ENCODE assay signal across 7 cellular contexts in the genomic region with DNA sequence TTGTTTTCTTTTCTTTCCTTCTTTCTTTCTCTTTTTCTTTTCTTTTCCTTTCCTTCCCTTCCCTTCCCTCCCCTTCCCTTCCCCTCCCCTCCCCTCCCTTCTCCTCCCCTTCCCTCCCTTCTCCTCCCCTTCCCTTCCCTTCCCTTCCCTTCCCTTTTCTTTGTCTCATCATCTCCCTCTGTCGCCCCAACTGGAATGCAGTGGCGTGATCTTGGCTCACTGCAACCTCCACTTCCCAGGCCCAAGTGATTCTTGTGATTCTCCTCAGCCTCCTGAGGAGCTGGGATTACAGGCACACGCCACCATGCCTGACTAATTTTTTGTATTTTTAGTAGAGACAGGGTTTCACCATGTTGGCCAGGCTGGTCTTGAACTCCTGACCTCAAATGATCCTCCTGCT. TPM values are rescaled to one million over a fixed set of nuclear protein-coding genes. Genes with fewer than 3 reads are reported as not detected.
DNase-seq lines count a peak whose midpoint lies in the region; ATAC-seq and TF ChIP-seq lines count a peak whose summit lies in the region.
"Not testable (repeated sequence)": the region's sequence is repeated elsewhere in the genome, so short reads cannot be mapped to it uniquely, and the experiment has no call there.

No MANE protein-coding gene starts in this region.

- peak; percentile 33 for DNase-seq in EH (ENCODE audit: low read depth)
- DNase-seq in PC-3; memory B cell (ENCODE audit: low spot score in 2 of 2); sigmoid colon; suprapubic skin (ENCODE audit: low spot score in 2 of 2): not testable (repeated sequence)

- H3K9me3 Mint-ChIP-seq in dendritic cell treated with granulocyte-macrophage colony-stimulating factor and Interleukin-4, amounts not matched to agents 40 ng/mL and 50 ng/mL, for 4 days; memory B cell: not testable (repeated sequence)

- peaks cover 39% of the 10 kb centered on the region for H3F3A ChIP-seq in PC-3 (ENCODE audit: low read length, unreplicated experiment)

- not testable (repeated sequence) for H3K9me3 ChIP-seq in PC-3 (ENCODE audit: low read length); sigmoid colon; suprapubic skin

- peak overlapping the region; percentile 82 for H3K27ac ChIP-seq in PC-3 (ENCODE audit: low read length)
- H3K27ac ChIP-seq in VCaP = peak overlapping the region; percentile 81
- peak overlapping the region in 3 of 4 donors; percentile 84 to 91 (median 86) for H3K27ac ChIP-seq in sigmoid colon
- peak overlapping the region; percentile 92 for H3K27ac ChIP-seq in suprapubic skin

- H3K9me2 ChIP-seq in PC-3 (replicated peaks; ENCODE audit: low read length) = not testable (repeated sequence)

- not testable (repeated sequence) for ATAC-seq in PC-3; memory B cell (ENCODE audit: low read depth)

- H3K4me3 ChIP-seq in PC-3 (ENCODE audit: low read length); sigmoid colon; suprapubic skin: not testable (repeated sequence)

- CTCF ChIA-PET in PC-3 (lab: Charles Lee) = interaction anchor here (0.6 to 4.4 kb wide), 7 partner anchors 10 to 61 kb away, joined by 3 to 317 read pairs (median 17); no protein-coding TSS in a partner anchor

- peak overlapping the region; percentile 96 for H3K27ac Mint-ChIP-seq in dendritic cell treated with granulocyte-macrophage colony-stimulating factor and Interleukin-4, amounts not matched to agents 40 ng/mL and 50 ng/mL, for 4 days
- peak overlapping the region; percentile 79 for H3K27ac Mint-ChIP-seq in memory B cell

- TF ChIP-seq POLR2A in sigmoid colon (IDR thresholded peaks at IDR 0.05); suprapubic skin (IDR thresholded peaks at IDR 0.05): not testable (repeated sequence)

- not testable (repeated sequence) for TF ChIP-seq CTCF in PC-3 (conservative IDR thresholded peaks at IDR 0.05; ENCODE audit: low read depth, low read length); VCaP (conservative IDR thresholded peaks at IDR 0.05); sigmoid colon (IDR thresholded peaks at IDR 0.05); suprapubic skin (IDR thresholded peaks at IDR 0.05)

- 91 to 93% methylated on average over 3 of the region's 3 CpGs for WGBS in sigmoid colon, 2 donors
- WGBS in suprapubic skin = 51% methylated on average over 3 of the region's 3 CpGs

- POLR2A ChIA-PET in PC-3 (lab: Charles Lee; ENCODE audit: unreplicated experiment) = interaction anchor here (0.6 to 4.2 kb wide), 8 partner anchors 10 to 245 kb away, joined by 3 to 182 read pairs (median 6); partner anchors contain the start of genes CHCHD1 and PLAU

- H3K36me3 ChIP-seq in PC-3 (ENCODE audit: low read depth, low read length); sigmoid colon; suprapubic skin: not testable (repeated sequence)

- peak overlapping the region; percentile 77; the same call in 1 of the 2 replicates for H3K9ac ChIP-seq in PC-3 (ENCODE audit: low read length)

- peak overlapping the region; percentile 32 for H3K4me3 Mint-ChIP-seq in dendritic cell treated with granulocyte-macrophage colony-stimulating factor and Interleukin-4, amounts not matched to agents 40 ng/mL and 50 ng/mL, for 4 days
- peak overlapping the region; percentile 51 for H3K4me3 Mint-ChIP-seq in memory B cell

- BruUV-seq in PC-3 (replicated peaks; lab: Mats Ljungman, UMichigan) = not testable (repeated sequence)

- intact Hi-C loops in PC-3 (cut with micrococcal nuclease) (loop anchor here (5.0 kb wide), 1 partner anchor 343 kb away; no protein-coding TSS in a partner anchor), sigmoid colon (cut with DNase I) (loop anchor here (5.0 kb wide), 2 partner anchors 108 to 348 kb away; partner anchors contain the start of gene VCL)
- intact Hi-C loops in dendritic cell treated with granulocyte-macrophage colony-stimulating factor and Interleukin-4, amounts not matched to agents 40 ng/mL and 50 ng/mL, for 4 days (cut with micrococcal nuclease) = loop anchor here (1.0 kb wide), 2 partner anchors 10 to 17 kb away; no protein-coding TSS in a partner anchor

- not testable (repeated sequence) for H3K27me3 ChIP-seq in PC-3 (ENCODE audit: low read length); sigmoid colon; suprapubic skin

- H3K4me1 Mint-ChIP-seq in dendritic cell treated with granulocyte-macrophage colony-stimulating factor and Interleukin-4, amounts not matched to agents 40 ng/mL and 50 ng/mL, for 4 days (ENCODE audit: low read depth) = peaks cover 75% of the 10 kb centered on the region
- H3K4me1 Mint-ChIP-seq in memory B cell = peaks cover 18% of the 10 kb centered on the region

- not testable (repeated sequence) for H4K20me1 ChIP-seq in PC-3 (ENCODE audit: low read length)

- not testable (repeated sequence) for TF ChIP-seq EP300 in sigmoid colon (IDR thresholded peaks at IDR 0.05); suprapubic skin (IDR thresholded peaks at IDR 0.05)

- H3K4me2 ChIP-seq in PC-3 (ENCODE audit: low read length) = peak overlapping the region; percentile 76; the same call in 1 of the 2 replicates

- not testable (repeated sequence) for H3K27me3 Mint-ChIP-seq in dendritic cell treated with granulocyte-macrophage colony-stimulating factor and Interleukin-4, amounts not matched to agents 40 ng/mL and 50 ng/mL, for 4 days; memory B cell

- H3K36me3 Mint-ChIP-seq in dendritic cell treated with granulocyte-macrophage colony-stimulating factor and Interleukin-4, amounts not matched to agents 40 ng/mL and 50 ng/mL, for 4 days (ENCODE audit: low read depth); memory B cell: not testable (repeated sequence)

- H3K79me2 ChIP-seq in PC-3 (ENCODE audit: low read length) = not testable (repeated sequence)

- H3K4me1 ChIP-seq in PC-3 (ENCODE audit: insufficient read depth, low read length) = peaks cover 78% of the 10 kb centered on the region
- peaks cover 0 to 34% (median 32%) of the 10 kb centered on the region in 4 donors for H3K4me1 ChIP-seq in sigmoid colon
- peaks cover 68% of the 10 kb centered on the region for H3K4me1 ChIP-seq in suprapubic skin

- H2AFZ ChIP-seq in PC-3 (ENCODE audit: low read length) = not testable (repeated sequence)

RNA-seq across cellular contexts. Expression of gene CAMK2G, which starts 15.1 kb away (rescaled TPM):
- total RNA-seq in PC-3 (2014; rRNA removed) (170 and 179 TPM in 2 replicates), sigmoid colon (100 to 1,000 TPM; 153 to 221 (median 209) TPM), suprapubic skin (10 to 100 TPM; 16.9 to 35.2 (median 20.6) TPM)
- polyA plus RNA-seq in sigmoid colon = 10 to 100 TPM; 14.4 to 34.8 (median 17.6) TPM

RNA-seq across cellular contexts. Expression of gene PLAU, which starts 21.5 kb away (rescaled TPM):
- total RNA-seq in PC-3 (2014; rRNA removed) (1,570 and 1,582 TPM in 2 replicates), sigmoid colon (1 to 10 TPM; 2.5 to 9.4 (median 3.7) TPM), suprapubic skin (10 to 100 TPM in 2 of 4 donors, 1 to 10 TPM in 2; 8.4 to 19.1 (median 10.8) TPM)
- polyA plus RNA-seq in sigmoid colon = 10 to 100 TPM in 1 of 3 donors, 1 to 10 TPM in 2; 3.6 to 15.7 (median 9.9) TPM

Comparison
In these comparisons a context has a peak if more than half of its experiments do, and no peak if none do; other contexts are left out.
1. RNA of gene PLAU, which starts 21.5 kb away (total RNA-seq): 1,570 to 1,582 TPM in PC-3; 8.4 to 19.1 TPM in suprapubic skin and 2.5 to 9.4 TPM in sigmoid colon; every median in the first group is over 10 times any median in the second.
2. Peak in every context shown above with its lines, with median percentiles within 50 percentile points of each other: H3K27ac ChIP-seq.